ENCODE assay signal across 25 cellular contexts in genomic region chr7:139985811-139986210, GRCh38.
"Had no signal": no experiment of that assay in that cellular context is flagged by ENCODE, and none has a peak within 500 bp of the region (broad histone marks: within the 10 kb centered on the region; RNA-seq: fewer than 3 reads in every experiment).

No MANE protein-coding gene starts in this region.

- H3K36me3 ChIP-seq: pancreas, right lobe of liver, sigmoid colon, stomach, thoracic aorta, thyroid gland, tibial nerve, upper lobe of left lung, uterus had no signal

- H3K4me1 ChIP-seq: pancreas, psoas muscle, right lobe of liver, sigmoid colon, thyroid gland, tibial nerve, upper lobe of left lung, uterus had no signal

- H3K9me3 ChIP-seq: neutrophil, pancreas, psoas muscle, right lobe of liver, sigmoid colon, stomach, thoracic aorta, thyroid gland, tibial nerve, upper lobe of left lung, uterus had no signal

- DNase-seq: naive thymus-derived CD8-positive, alpha-beta T cell; nephron progenitor cell; nucleus accumbens; pancreas; psoas muscle; right cardiac atrium; right lobe of liver; sigmoid colon; small intestine; stimulated activated CD4-positive, alpha-beta T cell treated with anti-CD3 and anti-CD28 coated beads, Interleukin-15, amount 100 ng/mL, for 24 hours; stimulated activated CD4-positive, alpha-beta T cell treated with anti-CD3 and anti-CD28 coated beads, Interleukin-2, amount 100 ng/mL, for 24 hours; stimulated activated CD4-positive, alpha-beta T cell treated with anti-CD3 and anti-CD28 coated beads, Interleukin-2, amount 100 ng/mL, for 48 hours; stimulated activated CD4-positive, alpha-beta T cell treated with anti-CD3 and anti-CD28 coated beads, Interleukin-4, amount 100 ng/mL, for 24 hours; stimulated activated naive B cell treated with anti-CD40 and anti-IgM and Interleukin-4, amounts not matched to agents 10 μg/mL and 1 μg/mL and 100 μg/mL, for 72 hours; stimulated activated naive CD4-positive, alpha-beta T cell treated with Interleukin-2 at 50 U/mL for 16 hours; stomach; thyroid gland; trophoblast cell; upper lobe of left lung; uterus had no signal

- H3K27ac ChIP-seq: neutrophil, pancreas, psoas muscle, right lobe of liver, sigmoid colon, stomach, thoracic aorta, thyroid gland, tibial nerve, upper lobe of left lung, uterus had no signal

- ATAC-seq: naive thymus-derived CD8-positive, alpha-beta T cell; natural killer cell treated with Interleukin-12 subunit alpha and Interleukin-12 subunit beta and Interleukin-15 and Interleukin-18, amount 100 ng/mL, for 72 hours; pancreas; psoas muscle; right cardiac atrium; right lobe of liver; stimulated activated effector memory CD8-positive, alpha-beta T cell treated with anti-CD3 and anti-CD28 coated beads, Interleukin-12 subunit alpha, Interleukin-12 subunit beta, amount 100 ng/mL, for 72 hours; stimulated activated naive B cell treated with anti-CD40 and anti-IgM and Interleukin-4, amounts not matched to agents 10 μg/mL and 1 μg/mL and 100 μg/mL, for 72 hours had no signal

- H3K27me3 ChIP-seq: neutrophil, pancreas, right lobe of liver, sigmoid colon, stomach, thyroid gland, tibial nerve, upper lobe of left lung, uterus had no signal

- H3K4me3 ChIP-seq: pancreas, psoas muscle, right lobe of liver, sigmoid colon, stomach, thoracic aorta, thyroid gland, tibial nerve, upper lobe of left lung, uterus had no signal
